27 cellular contexts compared by ENCODE assay signal in the genomic region with DNA sequence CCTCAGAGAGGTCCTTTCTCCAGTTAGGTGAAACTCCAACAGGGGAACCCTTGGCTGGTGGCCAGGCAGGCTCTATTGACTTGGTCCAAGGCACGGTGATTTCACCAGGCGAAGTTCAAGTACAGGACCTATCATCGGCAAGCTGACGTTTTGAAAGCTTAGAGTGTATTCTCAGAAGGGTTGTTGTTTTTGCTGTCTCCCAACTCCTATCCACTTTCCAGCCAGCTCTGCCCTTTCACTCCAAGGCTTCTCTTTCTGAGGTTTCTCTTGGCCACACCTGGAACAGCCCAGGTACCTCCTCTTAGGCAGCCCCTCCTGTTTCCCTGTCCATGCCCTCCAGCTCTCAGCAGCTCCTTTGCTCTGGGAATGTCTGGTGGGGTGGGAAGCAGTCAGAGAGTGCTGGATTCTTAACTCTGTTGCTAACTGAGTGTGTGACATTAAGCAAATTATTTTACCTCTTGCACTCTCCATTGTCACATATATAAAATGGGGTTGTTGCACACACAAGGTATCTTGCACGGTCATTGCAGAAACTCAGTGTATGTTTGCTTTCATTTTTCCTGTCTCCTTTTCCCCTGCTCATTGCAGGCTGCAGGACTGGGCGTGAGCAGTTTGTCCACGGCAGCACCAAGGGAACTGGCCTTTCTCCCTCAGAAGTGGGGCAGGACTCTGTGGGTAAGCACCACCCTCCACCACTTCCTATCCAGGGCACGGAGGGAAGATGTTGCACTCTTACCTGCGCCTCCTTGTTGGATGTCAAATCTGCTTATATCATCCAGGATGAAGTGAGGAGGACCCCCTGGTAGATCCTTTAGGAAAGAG. TPM values are rescaled to one million over a fixed set of nuclear protein-coding genes. Genes with fewer than 3 reads are reported as not detected.
DNase-seq lines count a peak whose midpoint lies in the region; ATAC-seq and TF ChIP-seq lines count a peak whose summit lies in the region.
"Had no signal": no experiment of that assay in that cellular context is flagged by ENCODE, and none has a peak within 500 bp of the region (broad histone marks: within the 10 kb centered on the region; RNA-seq: fewer than 3 reads in every experiment).

No MANE protein-coding gene starts in this region.

- H3K27ac ChIP-seq in transverse colon (peak overlapping the region; percentile 45 to 66 (median 58)), gastrocnemius medialis (no peak overlapping the region)
- H3K27ac ChIP-seq: 22Rv1, ascending aorta, SJSA1, suprapubic skin had no signal

- intact Hi-C loops in transverse colon (cut with DNase I; ENCODE audit: low total_unique reads) (no loop called here), gastrocnemius medialis (cut with DNase I; ENCODE audit: low total_unique reads) (no loop called here)

- H3K9me3 ChIP-seq in transverse colon: no peaks in the 10 kb centered on the region
- H3K9me3 ChIP-seq in gastrocnemius medialis: no peaks in the 10 kb centered on the region
- H3K9me3 ChIP-seq: ascending aorta, SJSA1, suprapubic skin had no signal

- H3K4me1 ChIP-seq in transverse colon (peaks cover 0 to 37% (median 2%) of the 10 kb centered on the region in 4 donors), gastrocnemius medialis (peaks cover 10 to 16% of the 10 kb centered on the region in 2 donors)
- H3K4me1 ChIP-seq: ascending aorta, SJSA1, suprapubic skin had no signal

- TF ChIP-seq CTCF in transverse colon (IDR thresholded peaks at IDR 0.05) (no peak), gastrocnemius medialis (IDR thresholded peaks at IDR 0.05 in 4 of 5, conservative IDR thresholded peaks at IDR 0.05 in 1 of 5) (no peak)

- H3K36me3 ChIP-seq in transverse colon: no peaks in the 10 kb centered on the region
- no peaks in the 10 kb centered on the region for H3K36me3 ChIP-seq in gastrocnemius medialis
- H3K36me3 ChIP-seq: ascending aorta, SJSA1, suprapubic skin had no signal

- 43 to 49% methylated on average over 3 to 9 of the region's 9 CpGs for WGBS in transverse colon (ENCODE audit: low coverage in 1 of 2), 2 donors

- peak; percentile 6 for DNase-seq in DMS53 (lab: John Stamatoyannopoulos, UW)
- no peak for DNase-seq in DMS53 treated with DMSO at 0.1 percent for 48 hours (lab: John Stamatoyannopoulos, UW; ENCODE audit: unreplicated experiment)
- DNase-seq in ecto neural progenitor cell (ENCODE audit: low spot score): peak; percentile 19
- peak; percentile 72 for DNase-seq in mesenteric fat pad (ENCODE audit: low spot score)
- DNase-seq in transverse colon: peak; percentile 48
- DNase-seq in gastrocnemius medialis: no peak
- DNase-seq: activated CD4-positive, alpha-beta memory T cell treated with anti-CD3 and anti-CD28 coated beads, Interleukin-2, amount 10 ng/mL, durations not matched to agents 7 days and 5 days; activated CD4-positive, CD25-positive, alpha-beta regulatory T cell; activated effector memory CD4-positive, alpha-beta T cell treated with Interleukin-2 at 50 U/mL for 16 hours; activated naive CD8-positive, alpha-beta T cell treated with anti-CD3 and anti-CD28 coated beads for 36 hours; caudate nucleus; EL; GOT3; NCI-H1105; NCI-H187 treated with DMSO at 0.1 percent for 48 hours; stimulated activated CD4-positive, alpha-beta T cell treated with anti-CD3 and anti-CD28 coated beads, Interleukin-4, amount 100 ng/mL, for 4 hours; stimulated activated naive B cell treated with anti-CD40 and anti-IgM and Interleukin-4, amounts not matched to agents 10 μg/mL and 1 μg/mL and 100 μg/mL, for 72 hours had no signal

- H3K27me3 ChIP-seq in transverse colon (no peaks in the 10 kb centered on the region), gastrocnemius medialis (no peaks in the 10 kb centered on the region)
- H3K27me3 ChIP-seq: ascending aorta had no signal

- no peak for TF ChIP-seq EP300 in transverse colon (IDR thresholded peaks at IDR 0.05; ENCODE audit: low read depth)

- TF ChIP-seq POLR2A in transverse colon (IDR thresholded peaks at IDR 0.05): no peak
- no peak for TF ChIP-seq POLR2A in gastrocnemius medialis (IDR thresholded peaks at IDR 0.05)

- peak overlapping the region in 1 of 4 donors; percentile 16 for H3K4me3 ChIP-seq in transverse colon
- no peak overlapping the region for H3K4me3 ChIP-seq in gastrocnemius medialis
- H3K4me3 ChIP-seq: ascending aorta, GM12878, SJSA1, suprapubic skin had no signal

- ATAC-seq in GM18498 (IDR thresholded peaks at IDR 0.05; ENCODE audit: unreplicated experiment): no peak
- no peak for ATAC-seq in GM19395 (IDR thresholded peaks at IDR 0.05; ENCODE audit: unreplicated experiment)
- ATAC-seq in gastrocnemius medialis: no peak
- ATAC-seq: GM12878, sciatic nerve had no signal

- in situ Hi-C loops in transverse colon (cut with MboI; ENCODE audit: low pct_ligation_motif_present in 1 of 4, low pct_unique_long_range_greater_than_20kb in 1 of 4, low sequenced_read_pairs in 3 of 4) (no loop called here), gastrocnemius medialis (cut with MboI; ENCODE audit: low sequenced_read_pairs in 4 of 4) (no loop called here)

RNA-seq across cellular contexts. Expression of gene CAPN13, which starts 30.2 kb away (rescaled TPM):
- total RNA-seq in mesenteric fat pad (not detected), transverse colon (10 to 100 TPM; 24.3 to 83.3 (median 52.3) TPM), gastrocnemius medialis (under 1 TPM in 1 of 4 donors, not detected in 3; 0.53 TPM)
- total RNA-seq: activated CD4-positive, alpha-beta memory T cell treated with anti-CD3 and anti-CD28 coated beads, Interleukin-2, amount 10 ng/mL, durations not matched to agents 7 days and 5 days; activated naive CD8-positive, alpha-beta T cell treated with anti-CD3 and anti-CD28 coated beads for 36 hours; ascending aorta; M059J; neural crest cell; SJSA1 had no signal

Comparison
In these comparisons a context has a peak if more than half of its experiments do, and no peak if none do; other contexts are left out.
1. DNase-seq: peak in DMS53 (single experiment), ecto neural progenitor cell (single experiment), mesenteric fat pad (single experiment) and transverse colon (single experiment); none in DMS53 treated with DMSO at 0.1 percent for 48 hours (single experiment) and gastrocnemius medialis (0 of 2).
2. H3K27ac ChIP-seq: peak in transverse colon (4 of 4); none in gastrocnemius medialis (0 of 4).
3. RNA of gene CAPN13, which starts 30.2 kb away (total RNA-seq): 24.3 to 83.3 TPM in transverse colon; not detected in mesenteric fat pad (single experiment) and 0.53 TPM in gastrocnemius medialis; every median in the first group is over 10 times any median in the second.